In genomic region chr2:215828528-215829184, GRCh38 we compare ENCODE assay signal across 8 cellular contexts.
DNase-seq lines count a peak whose midpoint lies in the region; ATAC-seq, FAIRE-seq and TF ChIP-seq lines count a peak whose summit lies in the region.

No MANE protein-coding gene starts in this region.

- H2BK5ac ChIP-seq in mesenchymal stem cell (ENCODE audit: low read depth, low read length, poor library complexity, severe bottlenecking) = no peak overlapping the region

- H2BK120ac ChIP-seq in mesenchymal stem cell (ENCODE audit: low read depth, low read length) = no peak overlapping the region

- intact Hi-C loops in Right ventricle myocardium superior (cut with DNase I) (no loop called here), cardiac septum (cut with DNase I) (loop anchor here (5.0 kb wide), 1 partner anchor 371 kb away; no protein-coding TSS in a partner anchor), colonic mucosa (cut with DNase I) (no loop called here)

- H3K36me3 ChIP-seq in colonic mucosa (no peaks in the 10 kb centered on the region), mesenchymal stem cell (ENCODE audit: control insufficient read depth in 1 of 2, insufficient read depth in 2 of 2, low read depth in 1 of 2, low read length in 2 of 2) (no peaks in the 10 kb centered on the region)

- H3K4me3 ChIP-seq in colonic mucosa = no peak overlapping the region
- H3K4me3 ChIP-seq in mesenchymal stem cell (ENCODE audit: insufficient read depth in 1 of 2, low read depth in 1 of 2, low read length in 2 of 2) = no peak overlapping the region

- H4K8ac ChIP-seq in mesenchymal stem cell (ENCODE audit: low read length) = no peak overlapping the region

- TF ChIP-seq CTCF in colonic mucosa (IDR thresholded peaks at IDR 0.05) = no peak

- TF ChIP-seq POLR2A in H54 (IDR thresholded peaks at IDR 0.05; ENCODE audit: low read depth, low read length) = no peak

- peak overlapping the region in 1 of 2 experiments; percentile 82 for H3K4ac ChIP-seq in mesenchymal stem cell (ENCODE audit: low read depth in 1 of 2, low read length in 2 of 2)

- H3K79me1 ChIP-seq in mesenchymal stem cell (replicated peaks; ENCODE audit: low read length, poor library complexity, severe bottlenecking) = peaks cover 2% of the 10 kb centered on the region

- H3K27ac ChIP-seq in colonic mucosa = no peak overlapping the region
- no peak overlapping the region for H3K27ac ChIP-seq in mesenchymal stem cell (ENCODE audit: low read length, poor library complexity, severe bottlenecking)

- H3K27me3 ChIP-seq in colonic mucosa = no peaks in the 10 kb centered on the region
- no peaks in the 10 kb centered on the region for H3K27me3 ChIP-seq in mesenchymal stem cell (ENCODE audit: control insufficient read depth in 1 of 2, insufficient read depth in 1 of 2, low read length in 2 of 2)

- no peaks in the 10 kb centered on the region for H3K4me1 ChIP-seq in colonic mucosa
- peaks cover 9% of the 10 kb centered on the region for H3K4me1 ChIP-seq in mesenchymal stem cell (ENCODE audit: control insufficient read depth, insufficient read depth, low read depth, low read length)

- H3K4me2 ChIP-seq in mesenchymal stem cell (ENCODE audit: low read length, poor library complexity, severe bottlenecking) = no peak overlapping the region

- H2AFZ ChIP-seq in mesenchymal stem cell (ENCODE audit: low read depth, low read length) = no peak overlapping the region

- H3K23ac ChIP-seq in mesenchymal stem cell (ENCODE audit: low read length in 2 of 2) = no peak overlapping the region

- WGBS in mesenchymal stem cell = 87% methylated on average over 10 of the region's 10 CpGs

- no peak for ATAC-seq in Right ventricle myocardium superior (ENCODE audit: poor library complexity)

- H3K9ac ChIP-seq in colonic mucosa (ENCODE audit: low read depth in 2 of 2, low read length in 2 of 2) (no peak overlapping the region), mesenchymal stem cell (ENCODE audit: low read length) (no peak overlapping the region)

- H4K91ac ChIP-seq in mesenchymal stem cell (ENCODE audit: low read length) = no peak overlapping the region

- H3K9me3 ChIP-seq in colonic mucosa (no peaks in the 10 kb centered on the region), mesenchymal stem cell (ENCODE audit: control insufficient read depth, low read length) (no peaks in the 10 kb centered on the region)

- FAIRE-seq in H54 (lab: Jason Lieb, UNC) = no peak

- H3K18ac ChIP-seq in mesenchymal stem cell (ENCODE audit: low read depth in 1 of 2, low read length in 2 of 2) = peak overlapping the region in 1 of 2 experiments; percentile 64

- peak overlapping the region; percentile 93 for H2AK5ac ChIP-seq in mesenchymal stem cell (ENCODE audit: low read length, severe bottlenecking)

- DNase-seq in Right ventricle myocardium superior (peak; percentile 47), cardiac septum (ENCODE audit: low spot score) (no peak), H54 (ENCODE audit: insufficient read length, low spot score) (peak; percentile 38), LHCN-M2 (ENCODE audit: low read depth) (peak; percentile 74), SKM-1 (lab: John Stamatoyannopoulos, UW; ENCODE audit: unreplicated experiment) (peak; percentile 76), colonic mucosa (peak; percentile 81), mesenchymal stem cell (peak; percentile 53), superior temporal gyrus (ENCODE audit: extremely low spot score) (no peak)

- peak overlapping the region; percentile 77 to 97 for H2BK12ac ChIP-seq in mesenchymal stem cell (ENCODE audit: low read length in 2 of 2)

- H2BK15ac ChIP-seq in mesenchymal stem cell (ENCODE audit: low read depth, poor library complexity, severe bottlenecking) = peak overlapping the region; percentile 63

- no peak overlapping the region for H3K14ac ChIP-seq in mesenchymal stem cell (ENCODE audit: low read length in 2 of 2)

Comparison
In these comparisons a context has a peak if more than half of its experiments do, and no peak if none do; other contexts are left out.
1. DNase-seq: peak in Right ventricle myocardium superior (single experiment), H54 (single experiment), LHCN-M2 (single experiment), SKM-1 (single experiment), colonic mucosa (single experiment) and mesenchymal stem cell (single experiment); none in cardiac septum (single experiment) and superior temporal gyrus (single experiment).